In genomic region chr5:35438288-35438687, GRCh38 we compare ENCODE assay signal across 20 cellular contexts.
A peak's percentile ranks its signal among the peaks of the same experiment; 100 is the strongest.
DNase-seq lines count a peak whose midpoint lies in the region; ATAC-seq, FAIRE-seq and TF ChIP-seq lines count a peak whose summit lies in the region.
"Had no signal": no experiment of that assay in that cellular context is flagged by ENCODE, and none has a peak within 500 bp of the region (broad histone marks: within the 10 kb centered on the region; RNA-seq: fewer than 3 reads in every experiment).

No MANE protein-coding gene starts in this region.

- POLR2A ChIA-PET in A549 (lab: Yijun Ruan, JAX): no interaction called here

- H3K27ac ChIP-seq in A549: no peak overlapping the region
- H3K27ac ChIP-seq: BLaER1 treated with 17β-estradiol and CSF1 and Interleukin-3, amounts not matched to agents 10 nM and 100 nM had no signal

- no peak for ATAC-seq in A549
- ATAC-seq in GM21576 (IDR thresholded peaks at IDR 0.05; ENCODE audit: unreplicated experiment): no peak
- ATAC-seq: CD8-positive, alpha-beta T cell; T-cell had no signal

- H3K4me2 ChIP-seq in A549: no peak overlapping the region
- H3K4me2 ChIP-seq: SK-N-SH had no signal

- TF ChIP-seq EP300 in A549 (IDR thresholded peaks at IDR 0.05): no peak

- no peak overlapping the region for H3K4me3 ChIP-seq in A549
- H3K4me3 ChIP-seq: BLaER1 treated with 17β-estradiol and CSF1 and Interleukin-3, amounts not matched to agents 10 nM and 100 nM had no signal

- DNase-seq in A549 (ENCODE audit: low read depth in 1 of 2, low spot score in 1 of 2): no peak
- DNase-seq in HT1080 (ENCODE audit: low read depth): peak; percentile 1
- DNase-seq in NOMO-1 treated with DMSO at 0.1 percent for 48 hours (lab: John Stamatoyannopoulos, UW; ENCODE audit: unreplicated experiment): peak; percentile 50
- DNase-seq in astrocyte of the hippocampus (ENCODE audit: low read depth, low spot score): peak; percentile 29
- DNase-seq in EL: no peak
- no peak for DNase-seq in activated naive CD4-positive, alpha-beta T cell treated with anti-CD3 and anti-CD28 coated beads, Interleukin-2, amount 50 U/mL, for 16 hours
- DNase-seq: CD8-positive, alpha-beta T cell; H7; HFFc6; Karpas-422; MM.1S; NCI-H1417; NCI-H1930; NCI-H526; Right ventricle myocardium superior; SK-N-SH; T-cell had no signal

- TF ChIP-seq CTCF in A549 (IDR thresholded peaks at IDR 0.05): no peak

- CTCF ChIA-PET in A549 (lab: Yijun Ruan, JAX): no interaction called here

- TF ChIP-seq RAD21 in A549 (conservative IDR thresholded peaks at IDR 0.05 in 1 of 2, IDR thresholded peaks at IDR 0.05 in 1 of 2): no peak

- H3K9me3 ChIP-seq in A549: no peaks in the 10 kb centered on the region
- H3K9me3 ChIP-seq: BLaER1 treated with 17β-estradiol and CSF1 and Interleukin-3, amounts not matched to agents 10 nM and 100 nM; SK-N-SH had no signal

- TF ChIP-seq POLR2A in A549 (IDR thresholded peaks at IDR 0.05; ENCODE audit: low read length): no peak

- WGBS in A549 (ENCODE audit: missing lambda C conversion rate): 0% methylated on average over 1 of the region's 1 CpG

- FAIRE-seq in A549 (lab: Jason Lieb, UNC): no peak
- FAIRE-seq: A204.1 had no signal

- no peaks in the 10 kb centered on the region for H3K4me1 ChIP-seq in A549

TF ChIP-seq in A549, 52 proteins besides CTCF, POLR2A, EP300 and RAD21:
- TF ChIP-seq CBX8 (IDR thresholded peaks at IDR 0.05) (0 out of 2 replicates have a peak, but pooled peaks have one; percentile 32), TP53 (CRISPR knock-in tag; IDR thresholded peaks at IDR 0.05) (no peak)

Comparison
In these comparisons a context has a peak if more than half of its experiments do, and no peak if none do; other contexts are left out.
1. DNase-seq: peak in HT1080 (single experiment), NOMO-1 treated with DMSO at 0.1 percent for 48 hours (single experiment) and astrocyte of the hippocampus (single experiment); none in A549 (0 of 2), EL (single experiment) and activated naive CD4-positive, alpha-beta T cell treated with anti-CD3 and anti-CD28 coated beads, Interleukin-2, amount 50 U/mL, for 16 hours (single experiment).